Comparison of ENCODE assay signal across 13 cellular contexts in genomic region chr10:132106431-132106830, GRCh38.
"Had no signal": no experiment of that assay in that cellular context is flagged by ENCODE, and none has a peak within 500 bp of the region (broad histone marks: within the 10 kb centered on the region; RNA-seq: fewer than 3 reads in every experiment).

No MANE protein-coding gene starts in this region.

- H3K4me3 Mint-ChIP-seq: activated naive CD4-positive, alpha-beta T cell treated with anti-CD3 and anti-CD28 coated beads for 36 hours; naive thymus-derived CD4-positive, alpha-beta T cell; stimulated activated naive CD8-positive, alpha-beta T cell treated with anti-CD3 and anti-CD28 coated beads, Interleukin-15, Interleukin-2, amounts not matched to agents 100 ng/mL and 50 ng/mL, for 24 hours had no signal

- DNase-seq: activated naive CD4-positive, alpha-beta T cell treated with anti-CD3 and anti-CD28 coated beads for 36 hours; central memory CD4-positive, alpha-beta T cell; cortex of kidney; effector memory CD4-positive, alpha-beta T cell; gastrocnemius medialis; kidney glomerular epithelial cell; naive thymus-derived CD4-positive, alpha-beta T cell; nucleus accumbens; stimulated activated CD4-positive, alpha-beta T cell treated with anti-CD3 and anti-CD28 coated beads, Interleukin-15, amount 100 ng/mL, for 24 hours; stimulated activated CD4-positive, alpha-beta T cell treated with anti-CD3 and anti-CD28 coated beads, Interleukin-4, amount 100 ng/mL, for 24 hours had no signal

- H3K9me3 Mint-ChIP-seq: activated naive CD4-positive, alpha-beta T cell treated with anti-CD3 and anti-CD28 coated beads for 36 hours; naive thymus-derived CD4-positive, alpha-beta T cell; stimulated activated naive CD8-positive, alpha-beta T cell treated with anti-CD3 and anti-CD28 coated beads, Interleukin-15, Interleukin-2, amounts not matched to agents 100 ng/mL and 50 ng/mL, for 24 hours had no signal

- H3K4me3 ChIP-seq: gastrocnemius medialis, uterus had no signal

- H3K4me1 ChIP-seq: uterus had no signal

- H3K27ac Mint-ChIP-seq: activated naive CD4-positive, alpha-beta T cell treated with anti-CD3 and anti-CD28 coated beads for 36 hours; naive thymus-derived CD4-positive, alpha-beta T cell; stimulated activated naive CD8-positive, alpha-beta T cell treated with anti-CD3 and anti-CD28 coated beads, Interleukin-15, Interleukin-2, amounts not matched to agents 100 ng/mL and 50 ng/mL, for 24 hours had no signal

- H3K27ac ChIP-seq: epithelial cell of prostate, gastrocnemius medialis, uterus had no signal

- H3K36me3 Mint-ChIP-seq: naive thymus-derived CD4-positive, alpha-beta T cell had no signal

- H3K27me3 Mint-ChIP-seq: stimulated activated naive CD8-positive, alpha-beta T cell treated with anti-CD3 and anti-CD28 coated beads, Interleukin-15, Interleukin-2, amounts not matched to agents 100 ng/mL and 50 ng/mL, for 24 hours had no signal

- ATAC-seq: gastrocnemius medialis; naive thymus-derived CD4-positive, alpha-beta T cell had no signal

- H3K36me3 ChIP-seq: gastrocnemius medialis, uterus had no signal

- H3K9me3 ChIP-seq: gastrocnemius medialis, uterus had no signal

- H3K27me3 ChIP-seq: gastrocnemius medialis, uterus had no signal
